ENCODE assay signal across 18 cellular contexts in the genomic region with DNA sequence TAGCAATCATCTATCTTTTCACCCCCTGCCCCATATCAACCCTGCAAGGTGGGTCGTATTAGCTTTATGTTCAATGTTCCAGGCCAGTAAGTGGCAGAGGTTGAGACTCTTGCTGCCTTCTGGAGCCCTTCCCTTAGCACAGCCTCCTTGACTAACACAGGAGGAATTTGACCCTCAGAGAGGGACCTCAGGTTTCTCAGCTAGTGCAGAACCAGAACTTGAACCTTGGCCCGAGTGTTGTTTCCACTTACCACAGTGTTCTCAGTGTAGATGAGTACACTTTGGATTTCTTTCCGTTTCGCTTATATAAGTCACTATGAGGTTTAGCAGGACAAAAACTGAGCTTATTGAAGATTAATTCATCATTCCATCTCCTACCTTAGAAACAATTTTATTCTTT. TPM values are rescaled to one million over a fixed set of nuclear protein-coding genes. Genes with fewer than 3 reads are reported as not detected.
DNase-seq lines count a peak whose midpoint lies in the region; ATAC-seq, FAIRE-seq and TF ChIP-seq lines count a peak whose summit lies in the region.
"Had no signal": no experiment of that assay in that cellular context is flagged by ENCODE, and none has a peak within 500 bp of the region (broad histone marks: within the 10 kb centered on the region; RNA-seq: fewer than 3 reads in every experiment).

No MANE protein-coding gene starts in this region.

- H3K79me2 ChIP-seq in astrocyte (ENCODE audit: insufficient read depth, low read length): no peaks in the 10 kb centered on the region

- no peak overlapping the region for H2AFZ ChIP-seq in astrocyte (ENCODE audit: low read depth, low read length)
- no peak overlapping the region for H2AFZ ChIP-seq in mesenchymal stem cell (ENCODE audit: low read depth, low read length)

- H3K4me3 Mint-ChIP-seq in activated CD4-positive, alpha-beta T cell treated with anti-CD3 and anti-CD28 coated beads for 36 hours: no peak overlapping the region
- H3K4me3 Mint-ChIP-seq in astrocyte (ENCODE audit: unreplicated experiment): no peak overlapping the region
- H3K4me3 Mint-ChIP-seq: neural crest cell had no signal

- no peak overlapping the region for H3K23ac ChIP-seq in mesenchymal stem cell (ENCODE audit: low read length in 2 of 2)

- H3K27me3 ChIP-seq in astrocyte (ENCODE audit: insufficient read depth, low read length) (peaks cover 15% of the 10 kb centered on the region), mesenchymal stem cell (ENCODE audit: control insufficient read depth in 1 of 2, insufficient read depth in 1 of 2, low read length in 2 of 2) (peaks cover 6 to 20% of the 10 kb centered on the region in 2 experiments)

- H3K4me1 ChIP-seq in astrocyte (ENCODE audit: insufficient read depth, low read length) (peaks cover 16% of the 10 kb centered on the region), mesenchymal stem cell (ENCODE audit: control insufficient read depth, insufficient read depth, low read depth, low read length) (peaks cover 10% of the 10 kb centered on the region)

- peak overlapping the region; percentile 0 for H2AK5ac ChIP-seq in mesenchymal stem cell (ENCODE audit: low read length, severe bottlenecking)

- no peak for DNase-seq in activated CD4-positive, alpha-beta T cell treated with anti-CD3 and anti-CD28 coated beads for 36 hours
- no peak for DNase-seq in activated CD4-positive, alpha-beta T cell treated with anti-CD3 and anti-CD28 coated beads, Interleukin-2, amount 50 U/mL, for 4 hours
- DNase-seq in ELR (ENCODE audit: low read depth) (peak; percentile 57), astrocyte (ENCODE audit: low read depth) (no peak), mesenchymal stem cell (peak; percentile 70), NCI-H446 (lab: John Stamatoyannopoulos, UW) (no peak), amniotic stem cell (lab: John Stamatoyannopoulos, UW) (no peak)
- DNase-seq: activated effector memory CD4-positive, alpha-beta T cell treated with Interleukin-2 at 50 U/mL for 16 hours; DMS53; dorsolateral prefrontal cortex; glutamatergic neuron; NCI-H1048; stimulated activated CD4-positive, alpha-beta T cell treated with anti-CD3 and anti-CD28 coated beads, Interleukin-12 subunit alpha, Interleukin-12 subunit beta, amount 100 ng/mL, for 4 hours; transverse colon had no signal

- CTCF ChIA-PET in activated CD4-positive, alpha-beta T cell treated with anti-CD3 and anti-CD28 coated beads for 36 hours (lab: Charles Lee): interaction anchor here (0.5 to 1.5 kb wide), 5 partner anchors 12 to 126 kb away, joined by 3 to 7 read pairs (median 4); no protein-coding TSS in a partner anchor

- H3K4me1 Mint-ChIP-seq in activated CD4-positive, alpha-beta T cell treated with anti-CD3 and anti-CD28 coated beads for 36 hours: peaks cover 53% of the 10 kb centered on the region
- H3K4me1 Mint-ChIP-seq in astrocyte (ENCODE audit: low read depth, unreplicated experiment): peaks cover 31% of the 10 kb centered on the region

- intact Hi-C loops in activated CD4-positive, alpha-beta T cell treated with anti-CD3 and anti-CD28 coated beads for 36 hours (cut with DNase I, micrococcal nuclease): loop anchor here in 1 of 2 experiments (5.0 kb wide), 1 partner anchor 660 kb away; no protein-coding TSS in a partner anchor

- H3K27ac ChIP-seq in astrocyte (ENCODE audit: low read depth, low read length): peak overlapping the region; percentile 18
- no peak overlapping the region for H3K27ac ChIP-seq in mesenchymal stem cell (ENCODE audit: low read length, poor library complexity, severe bottlenecking)
- H3K27ac ChIP-seq: C4-2B, dorsolateral prefrontal cortex had no signal

- peaks cover 2% of the 10 kb centered on the region for H3K79me1 ChIP-seq in mesenchymal stem cell (replicated peaks; ENCODE audit: low read length, poor library complexity, severe bottlenecking)

- H3K18ac ChIP-seq in mesenchymal stem cell (ENCODE audit: low read depth in 1 of 2, low read length in 2 of 2): peak overlapping the region in 1 of 2 experiments; percentile 37

- no peak overlapping the region for H3K14ac ChIP-seq in mesenchymal stem cell (ENCODE audit: low read length in 2 of 2)

- peak overlapping the region in 1 of 2 experiments; percentile 81 for H2BK12ac ChIP-seq in mesenchymal stem cell (ENCODE audit: low read length in 2 of 2)

- H3K27ac Mint-ChIP-seq in activated CD4-positive, alpha-beta T cell treated with anti-CD3 and anti-CD28 coated beads for 36 hours: peak overlapping the region; percentile 60
- peak overlapping the region; percentile 99 for H3K27ac Mint-ChIP-seq in astrocyte (ENCODE audit: unreplicated experiment)

- H3K4me2 ChIP-seq in astrocyte (ENCODE audit: low read length) (no peak overlapping the region), mesenchymal stem cell (ENCODE audit: low read length, poor library complexity, severe bottlenecking) (no peak overlapping the region)

- peak overlapping the region in 1 of 2 experiments; percentile 82 for H3K4ac ChIP-seq in mesenchymal stem cell (ENCODE audit: low read depth in 1 of 2, low read length in 2 of 2)

- H4K20me1 ChIP-seq in astrocyte (ENCODE audit: insufficient read depth, low read length): no peaks in the 10 kb centered on the region

- no peak for TF ChIP-seq CTCF in astrocyte (IDR thresholded peaks at IDR 0.05; ENCODE audit: insufficient read depth, low read depth, low read length)

- ATAC-seq in activated CD4-positive, alpha-beta T cell treated with anti-CD3 and anti-CD28 coated beads for 36 hours: no peak
- ATAC-seq in HG02852 (IDR thresholded peaks at IDR 0.05; ENCODE audit: unreplicated experiment): no peak

- no peak overlapping the region for H2BK5ac ChIP-seq in mesenchymal stem cell (ENCODE audit: low read depth, low read length, poor library complexity, severe bottlenecking)

- no peak overlapping the region for H3K9ac ChIP-seq in astrocyte (ENCODE audit: low read length)
- H3K9ac ChIP-seq in mesenchymal stem cell (ENCODE audit: low read length): no peak overlapping the region

- 89% methylated on average over 4 of the region's 4 CpGs for WGBS in mesenchymal stem cell

- H3K4me3 ChIP-seq in astrocyte (ENCODE audit: insufficient read depth, low read depth, low read length) (no peak overlapping the region), mesenchymal stem cell (ENCODE audit: insufficient read depth in 1 of 2, low read depth in 1 of 2, low read length in 2 of 2) (no peak overlapping the region)
- H3K4me3 ChIP-seq: dorsolateral prefrontal cortex, transverse colon had no signal

- peaks cover 18% of the 10 kb centered on the region for H3K27me3 Mint-ChIP-seq in activated CD4-positive, alpha-beta T cell treated with anti-CD3 and anti-CD28 coated beads for 36 hours
- H3K27me3 Mint-ChIP-seq in astrocyte (ENCODE audit: low read depth, unreplicated experiment): peaks cover 2% of the 10 kb centered on the region

- H3K36me3 ChIP-seq in astrocyte (ENCODE audit: insufficient read depth, low read length) (no peaks in the 10 kb centered on the region), mesenchymal stem cell (ENCODE audit: control insufficient read depth in 1 of 2, insufficient read depth in 2 of 2, low read depth in 1 of 2, low read length in 2 of 2) (no peaks in the 10 kb centered on the region)
- H3K36me3 ChIP-seq: transverse colon had no signal

- no peak overlapping the region for H2BK15ac ChIP-seq in mesenchymal stem cell (ENCODE audit: low read depth, poor library complexity, severe bottlenecking)

- no peak overlapping the region for H4K8ac ChIP-seq in mesenchymal stem cell (ENCODE audit: low read length)

- POLR2A ChIA-PET in activated CD4-positive, alpha-beta T cell treated with anti-CD3 and anti-CD28 coated beads for 36 hours (lab: Charles Lee): interaction anchor here (0.5 to 2.0 kb wide), 3 partner anchors 11 to 520 kb away, joined by 3 to 14 read pairs (median 4); a partner anchor contains a TSS

- H2BK120ac ChIP-seq in mesenchymal stem cell (ENCODE audit: low read depth, low read length): no peak overlapping the region

- H3K9me3 Mint-ChIP-seq in activated CD4-positive, alpha-beta T cell treated with anti-CD3 and anti-CD28 coated beads for 36 hours (ENCODE audit: low read depth): no peaks in the 10 kb centered on the region
- H3K9me3 Mint-ChIP-seq in astrocyte (ENCODE audit: unreplicated experiment): no peaks in the 10 kb centered on the region
- H3K9me3 Mint-ChIP-seq: neural crest cell had no signal

- no peaks in the 10 kb centered on the region for H3K36me3 Mint-ChIP-seq in activated CD4-positive, alpha-beta T cell treated with anti-CD3 and anti-CD28 coated beads for 36 hours (ENCODE audit: low read depth)
- no peaks in the 10 kb centered on the region for H3K36me3 Mint-ChIP-seq in astrocyte (ENCODE audit: low read depth, unreplicated experiment)

- H3K9me3 ChIP-seq in astrocyte (ENCODE audit: insufficient read depth, low read depth, low read length) (no peaks in the 10 kb centered on the region), mesenchymal stem cell (ENCODE audit: control insufficient read depth, low read length) (no peaks in the 10 kb centered on the region)
- H3K9me3 ChIP-seq: transverse colon had no signal

- H4K91ac ChIP-seq in mesenchymal stem cell (ENCODE audit: low read length): no peak overlapping the region

- FAIRE-seq in astrocyte (lab: Jason Lieb, UNC): no peak
- FAIRE-seq: islet of Langerhans had no signal

RNA-seq across cellular contexts. Expression of a gene that starts 11.1 kb away (rescaled TPM):
- 10 to 100 TPM; 40.3 to 44.9 TPM for total RNA-seq in activated CD4-positive, alpha-beta T cell treated with anti-CD3 and anti-CD28 coated beads for 36 hours
- 72.5 and 87.6 TPM in 2 replicates for total RNA-seq in astrocyte
- polyA plus RNA-seq in mesenchymal stem cell (2013, experiment 1 of 2): 11.5 TPM
- 9.7 TPM for polyA plus RNA-seq in mesenchymal stem cell (2013, experiment 2 of 2)

Comparison
In these comparisons a context has a peak if more than half of its experiments do, and no peak if none do; other contexts are left out.
1. DNase-seq: peak in ELR (single experiment) and mesenchymal stem cell (single experiment); none in activated CD4-positive, alpha-beta T cell treated with anti-CD3 and anti-CD28 coated beads for 36 hours (single experiment), activated CD4-positive, alpha-beta T cell treated with anti-CD3 and anti-CD28 coated beads, Interleukin-2, amount 50 U/mL, for 4 hours (0 of 2), astrocyte (single experiment), NCI-H446 (0 of 2) and amniotic stem cell (single experiment).